In genomic region chr6:107292570-107293285, GRCh38 we compare ENCODE assay signal across 20 cellular contexts.
A peak's percentile ranks its signal among the peaks of the same experiment; 100 is the strongest.
DNase-seq lines count a peak whose midpoint lies in the region; ATAC-seq and TF ChIP-seq lines count a peak whose summit lies in the region.
"Had no signal": no experiment of that assay in that cellular context is flagged by ENCODE, and none has a peak within 500 bp of the region (broad histone marks: within the 10 kb centered on the region; RNA-seq: fewer than 3 reads in every experiment).

No MANE protein-coding gene starts in this region.

- H3K9me3 ChIP-seq in cardiac muscle cell (ENCODE audit: low read depth) = no peaks in the 10 kb centered on the region
- no peaks in the 10 kb centered on the region for H3K9me3 ChIP-seq in tibial nerve
- H3K9me3 ChIP-seq: BLaER1 treated with 17β-estradiol and CSF1 and Interleukin-3, amounts not matched to agents 10 nM and 100 nM had no signal

- no peak overlapping the region for H3K4me3 ChIP-seq in cardiac muscle cell
- H3K4me3 ChIP-seq in tibial nerve = no peak overlapping the region
- H3K4me3 ChIP-seq: BLaER1 treated with 17β-estradiol and CSF1 and Interleukin-3, amounts not matched to agents 10 nM and 100 nM; coronary artery had no signal

- ATAC-seq in left cardiac atrium (no peak), omental fat pad (ENCODE audit: low FRiP score) (no peak)
- ATAC-seq: naive thymus-derived CD4-positive, alpha-beta T cell had no signal

- peak overlapping the region; percentile 6 to 92 (median 71) for H3K27ac Mint-ChIP-seq in brain
- peak overlapping the region; percentile 2 for H3K27ac Mint-ChIP-seq in type B pancreatic cell
- H3K27ac Mint-ChIP-seq: activated naive CD8-positive, alpha-beta T cell treated with anti-CD3 and anti-CD28 coated beads, Interleukin-2, amount 10 ng/mL, durations not matched to agents 7 days and 5 days; activated T-helper 2 cell treated with anti-CD3 and anti-CD28 coated beads, Interferon-gamma antibody, Interleukin-2, Interleukin-4, amounts not matched to agents 10 μg/mL and 5 μg/mL and 100 μg/mL, durations not matched to agents 14 hours and 24 hours and 36 hours; HFFc6; naive thymus-derived CD4-positive, alpha-beta T cell had no signal

- peaks cover 45% of the 10 kb centered on the region for H3K4me1 ChIP-seq in cardiac muscle cell (ENCODE audit: low read depth)
- peaks cover 0 to 29% (median 2%) of the 10 kb centered on the region in 4 donors for H3K4me1 ChIP-seq in tibial nerve
- H3K4me1 ChIP-seq: BLaER1 treated with 17β-estradiol and CSF1 and Interleukin-3, amounts not matched to agents 10 nM and 100 nM had no signal

- TF ChIP-seq CTCF in cardiac muscle cell (IDR thresholded peaks at IDR 0.05; ENCODE audit: low read depth, low read length) (no peak), brain (conservative IDR thresholded peaks at IDR 0.05) (no peak), type B pancreatic cell (conservative IDR thresholded peaks at IDR 0.05) (no peak), omental fat pad (IDR thresholded peaks at IDR 0.05) (no peak), tibial nerve (IDR thresholded peaks at IDR 0.05) (no peak)

- H3K4me3 Mint-ChIP-seq in brain (peak overlapping the region; percentile 60 to 77 (median 68)), type B pancreatic cell (peak overlapping the region; percentile 32)
- H3K4me3 Mint-ChIP-seq: activated naive CD8-positive, alpha-beta T cell treated with anti-CD3 and anti-CD28 coated beads, Interleukin-2, amount 10 ng/mL, durations not matched to agents 7 days and 5 days; HFFc6; naive thymus-derived CD4-positive, alpha-beta T cell had no signal

- H3K9me3 Mint-ChIP-seq in brain (no peaks in the 10 kb centered on the region), type B pancreatic cell (no peaks in the 10 kb centered on the region)
- H3K9me3 Mint-ChIP-seq: activated naive CD8-positive, alpha-beta T cell treated with anti-CD3 and anti-CD28 coated beads, Interleukin-2, amount 10 ng/mL, durations not matched to agents 7 days and 5 days; activated T-helper 2 cell treated with anti-CD3 and anti-CD28 coated beads, Interferon-gamma antibody, Interleukin-2, Interleukin-4, amounts not matched to agents 10 μg/mL and 5 μg/mL and 100 μg/mL, durations not matched to agents 14 hours and 24 hours and 36 hours; HFFc6; naive thymus-derived CD4-positive, alpha-beta T cell had no signal

- no peak for TF ChIP-seq EP300 in tibial nerve (IDR thresholded peaks at IDR 0.05)

- peak overlapping the region; percentile 88 for H3K27ac ChIP-seq in cardiac muscle cell
- H3K27ac ChIP-seq in tibial nerve = no peak overlapping the region
- H3K27ac ChIP-seq: BLaER1 treated with 17β-estradiol and CSF1 and Interleukin-3, amounts not matched to agents 10 nM and 100 nM; coronary artery had no signal

- H3K4me1 Mint-ChIP-seq in brain (peaks cover 43% of the 10 kb centered on the region), type B pancreatic cell (ENCODE audit: unreplicated experiment) (peaks cover 31% of the 10 kb centered on the region)
- H3K4me1 Mint-ChIP-seq: activated naive CD8-positive, alpha-beta T cell treated with anti-CD3 and anti-CD28 coated beads, Interleukin-2, amount 10 ng/mL, durations not matched to agents 7 days and 5 days had no signal

- H3K27me3 ChIP-seq in cardiac muscle cell (no peaks in the 10 kb centered on the region), tibial nerve (no peaks in the 10 kb centered on the region)
- H3K27me3 ChIP-seq: BLaER1 treated with 17β-estradiol and CSF1 and Interleukin-3, amounts not matched to agents 10 nM and 100 nM had no signal

- H3K36me3 Mint-ChIP-seq in brain (peaks cover 5% of the 10 kb centered on the region), type B pancreatic cell (peaks cover 3% of the 10 kb centered on the region)
- H3K36me3 Mint-ChIP-seq: activated naive CD8-positive, alpha-beta T cell treated with anti-CD3 and anti-CD28 coated beads, Interleukin-2, amount 10 ng/mL, durations not matched to agents 7 days and 5 days had no signal

- peaks cover 3% of the 10 kb centered on the region for H3K27me3 Mint-ChIP-seq in brain
- no peaks in the 10 kb centered on the region for H3K27me3 Mint-ChIP-seq in type B pancreatic cell
- H3K27me3 Mint-ChIP-seq: activated naive CD8-positive, alpha-beta T cell treated with anti-CD3 and anti-CD28 coated beads, Interleukin-2, amount 10 ng/mL, durations not matched to agents 7 days and 5 days; naive thymus-derived CD4-positive, alpha-beta T cell had no signal

- peak in 1 of 2 donors; percentile 62 for DNase-seq in cardiac muscle cell (ENCODE audit: low read depth in 1 of 2, low spot score in 1 of 2)
- DNase-seq in left cardiac atrium = no peak
- peak; percentile 12 for DNase-seq in midbrain (lab: John Stamatoyannopoulos, UW)
- DNase-seq in type B pancreatic cell (ENCODE audit: extremely low spot score, unreplicated experiment) = no peak
- DNase-seq in omental fat pad (ENCODE audit: low spot score) = no peak
- DNase-seq in tibial nerve (ENCODE audit: low spot score in 2 of 2) = no peak
- no peak for DNase-seq in HK-2 (ENCODE audit: unreplicated experiment)
- DNase-seq: activated CD4-positive, alpha-beta T cell treated with anti-CD3 and anti-CD28 coated beads, Interleukin-2, amount 50 U/mL, for 1 hour; activated CD8-positive, alpha-beta memory T cell treated with anti-CD3 and anti-CD28 coated beads, Interleukin-2, amount 50 U/mL, for 4 hours; activated naive CD8-positive, alpha-beta T cell treated with anti-CD3 and anti-CD28 coated beads, Interleukin-2, amount 10 ng/mL, durations not matched to agents 7 days and 5 days; HFFc6; mammary epithelial cell; naive thymus-derived CD4-positive, alpha-beta T cell; NCI-H526 treated with DMSO at 0.1 percent for 48 hours; stimulated activated CD4-positive, alpha-beta T cell treated with anti-CD3 and anti-CD28 coated beads, Interleukin-15, amount 100 ng/mL, for 24 hours; T-helper 1 cell had no signal

- 50 to 54% methylated on average over 6 of the region's 6 CpGs for WGBS in tibial nerve, 2 donors

- H3K36me3 ChIP-seq in cardiac muscle cell = no peaks in the 10 kb centered on the region
- no peaks in the 10 kb centered on the region for H3K36me3 ChIP-seq in tibial nerve
- H3K36me3 ChIP-seq: BLaER1 treated with 17β-estradiol and CSF1 and Interleukin-3, amounts not matched to agents 10 nM and 100 nM had no signal

- intact Hi-C loops in left cardiac atrium (cut with DNase I) = no loop called here

- no peak for TF ChIP-seq POLR2A in tibial nerve (IDR thresholded peaks at IDR 0.05)
